Comparison of ENCODE assay signal across 12 cellular contexts in genomic region chr4:113708250-113708649, GRCh38. TPM values are rescaled to one million over a fixed set of nuclear protein-coding genes. Genes with fewer than 3 reads are reported as not detected.
A peak's percentile ranks its signal among the peaks of the same experiment; 100 is the strongest.
DNase-seq lines count a peak whose midpoint lies in the region; ATAC-seq and TF ChIP-seq lines count a peak whose summit lies in the region.
"Had no signal": no experiment of that assay in that cellular context is flagged by ENCODE, and none has a peak within 500 bp of the region (broad histone marks: within the 10 kb centered on the region; RNA-seq: fewer than 3 reads in every experiment).

No MANE protein-coding gene starts in this region.

- H3K9me3 ChIP-seq in HCT116 (ENCODE audit: control insufficient read depth in 1 of 2, insufficient read depth in 1 of 2, low read depth in 1 of 2, low read length in 2 of 2), result no peaks in the 10 kb centered on the region
- H3K9me3 ChIP-seq in thyroid gland, result no peaks in the 10 kb centered on the region
- H3K9me3 ChIP-seq: neutrophil had no signal

- H3K9ac ChIP-seq in HCT116 (ENCODE audit: low read length), result no peak overlapping the region

- H2AFZ ChIP-seq in HCT116 (ENCODE audit: low read depth, low read length, poor library complexity, severe bottlenecking), result no peak overlapping the region

- no peaks in the 10 kb centered on the region for H3K9me2 ChIP-seq in HCT116 (ENCODE audit: insufficient read depth)

- CTCF ChIA-PET in HCT116 (lab: Charles Lee), result no interaction called here

- H3K4me3 ChIP-seq in HCT116 (replicated peaks in 1 of 2; ENCODE audit: low read depth in 1 of 2, low read length in 2 of 2), result no peak overlapping the region
- no peak overlapping the region for H3K4me3 ChIP-seq in thyroid gland (replicated peaks in 1 of 3)

- H3K27me3 ChIP-seq in HCT116 (ENCODE audit: insufficient read depth, low read length) (no peaks in the 10 kb centered on the region), thyroid gland (no peaks in the 10 kb centered on the region)
- H3K27me3 ChIP-seq: neutrophil had no signal

- DNase-seq in HCT116 (ENCODE audit: low read depth, low spot score) (no peak), NAMALWA (ENCODE audit: low spot score) (peak; percentile 24), left lobe of liver (ENCODE audit: low spot score) (no peak), putamen (ENCODE audit: low spot score) (no peak), thyroid gland (no peak), kidney tubule cell (ENCODE audit: low spot score) (no peak)
- DNase-seq: activated CD8-positive, alpha-beta memory T cell treated with anti-CD3 and anti-CD28 coated beads, Interleukin-2, amount 50 U/mL, for 48 hours; GOT3; SHP77 treated with DMSO at 0.1 percent for 48 hours had no signal

- 0 out of 2 replicates have a peak, but pooled peaks cover 22% of the 10 kb centered on the region for H3K79me2 ChIP-seq in HCT116 (ENCODE audit: insufficient read depth, low read length)

- H3K4me2 ChIP-seq in HCT116 (ENCODE audit: low read length), result peak overlapping the region; percentile 9; the same call in 1 of the 2 replicates

- peak; percentile 61 for ATAC-seq in GM18861 (IDR thresholded peaks at IDR 0.05; ENCODE audit: unreplicated experiment)
- ATAC-seq in HCT116, result 0 out of 2 replicates have a peak, but pooled peaks have one; percentile 59
- peak; percentile 73 for ATAC-seq in left lobe of liver
- no peak for ATAC-seq in HG02763 (IDR thresholded peaks at IDR 0.05; ENCODE audit: unreplicated experiment)

- no peak overlapping the region for H3K27ac ChIP-seq in HCT116 (ENCODE audit: low read depth, low read length)
- H3K27ac ChIP-seq in thyroid gland, result no peak overlapping the region
- H3K27ac ChIP-seq: neutrophil had no signal

- H3K36me3 ChIP-seq in HCT116 (ENCODE audit: control insufficient read depth in 1 of 2, insufficient read depth in 2 of 2, low read length in 2 of 2) (no peaks in the 10 kb centered on the region), thyroid gland (no peaks in the 10 kb centered on the region)
- H3K36me3 ChIP-seq: neutrophil had no signal

- no peaks in the 10 kb centered on the region for H4K20me1 ChIP-seq in HCT116 (ENCODE audit: insufficient read depth)

- RAD21 ChIA-PET in HCT116 (lab: Charles Lee; ENCODE audit: low non-redundant PET in 1 of 2, low total read pairs in 2 of 2, uncharacterized antibody in 2 of 2, unreplicated experiment in 2 of 2), result no interaction called here

- WGBS in thyroid gland, 2 donors, result 13 to 17% methylated on average over 1 of the region's 1 CpG

- TF ChIP-seq RAD21 in HCT116 (IDR thresholded peaks at IDR 0.05; ENCODE audit: low read depth), result no peak

- intact Hi-C loops in HCT116 (cut with micrococcal nuclease), result no loop called here
- intact Hi-C loops in thyroid gland (cut with DNase I), result no loop called here

- no TSS peak for BruUV-seq in HCT116 (replicated peaks; lab: Mats Ljungman, UMichigan)

- H3K4me1 ChIP-seq in HCT116 (ENCODE audit: control insufficient read depth in 1 of 2, insufficient read depth in 2 of 2, low read length in 2 of 2) (peaks cover 10 to 20% of the 10 kb centered on the region in 2 experiments; a peak in 3 of 4 replicates), thyroid gland (peaks cover 4 to 16% of the 10 kb centered on the region in 2 donors)

- TF ChIP-seq POLR2A in HCT116 (IDR thresholded peaks at IDR 0.05; ENCODE audit: borderline replicate concordance, extremely low read depth, insufficient read depth, insufficient read length) (no peak), thyroid gland (IDR thresholded peaks at IDR 0.05) (no peak)

- TF ChIP-seq CTCF in HCT116 (IDR thresholded peaks at IDR 0.05 in 2 of 3, conservative IDR thresholded peaks at IDR 0.05 in 1 of 3; ENCODE audit: borderline replicate concordance in 1 of 3, insufficient read depth in 1 of 3, low read depth in 2 of 3, low read length in 2 of 3) (no peak), thyroid gland (IDR thresholded peaks at IDR 0.05) (no peak)

- POLR2A ChIA-PET in HCT116 (lab: Charles Lee), result no interaction called here

TF ChIP-seq in HCT116, 20 proteins besides CTCF, POLR2A, EP300 and RAD21:
- TF ChIP-seq ATF3 (IDR thresholded peaks at IDR 0.05), result no peak
- no peak for TF ChIP-seq FOSL1 (IDR thresholded peaks at IDR 0.05; ENCODE audit: low read depth)
- no peak for TF ChIP-seq ZBTB33 (IDR thresholded peaks at IDR 0.05; ENCODE audit: extremely low read depth, insufficient replicate concordance, low read length)
- no peak for TF ChIP-seq ELF1 (IDR thresholded peaks at IDR 0.05; ENCODE audit: borderline replicate concordance, low read depth)
- TF ChIP-seq CBX3 (IDR thresholded peaks at IDR 0.05; ENCODE audit: low read depth), result no peak
- no peak for TF ChIP-seq ZFX (IDR thresholded peaks at IDR 0.05)
- TF ChIP-seq CEBPB (IDR thresholded peaks at IDR 0.05; ENCODE audit: low read depth), result no peak
- TF ChIP-seq JUND (IDR thresholded peaks at IDR 0.05), result 0 out of 2 replicates have a peak, but pooled peaks have one; percentile 7

RNA-seq across cellular contexts. Expression of gene CAMK2D, which starts 53.3 kb away (rescaled TPM):
- total RNA-seq in HCT116 (2021; ENCODE audit: unreplicated experiment) (67.0 TPM), left lobe of liver (19.3 TPM), thyroid gland (10 to 100 TPM; 57.3 to 78.4 (median 61.8) TPM)
- polyA plus RNA-seq in HCT116 (2012), result 28.8 and 36.2 TPM in 2 replicates
